ENCODE assay signal across 16 cellular contexts in the genomic region with DNA sequence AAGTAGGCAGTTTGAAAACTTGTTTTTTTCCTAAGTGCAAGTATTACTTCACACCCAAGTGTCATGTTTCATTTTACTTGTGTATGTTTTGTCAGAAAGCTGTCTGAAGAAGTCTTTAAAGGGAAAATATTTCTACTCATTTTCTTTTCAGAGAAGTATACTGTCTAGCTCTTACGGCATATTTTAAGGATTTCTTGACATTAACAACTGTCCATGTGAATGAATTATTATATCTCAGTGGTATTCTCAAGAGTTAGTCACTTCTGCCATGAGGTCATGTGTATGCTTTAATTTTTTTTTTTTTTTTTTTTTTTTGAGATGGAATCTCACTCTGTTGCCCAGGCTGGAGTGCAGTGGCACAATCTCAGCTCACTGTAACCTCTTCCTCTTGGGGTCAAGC.
"Had no signal": no experiment of that assay in that cellular context is flagged by ENCODE, and none has a peak within 500 bp of the region (broad histone marks: within the 10 kb centered on the region; RNA-seq: fewer than 3 reads in every experiment).

No MANE protein-coding gene starts in this region.

- H3K9me3 ChIP-seq: neutrophil, right atrium auricular region had no signal

- H3K27me3 Mint-ChIP-seq: activated naive CD8-positive, alpha-beta T cell; stimulated activated naive CD8-positive, alpha-beta T cell treated with anti-CD3 and anti-CD28 coated beads, Interleukin-15, amount 100 ng/mL, for 72 hours; type B pancreatic cell had no signal

- H3K4me3 Mint-ChIP-seq: activated CD8-positive, alpha-beta T cell treated with anti-CD3 and anti-CD28 coated beads for 36 hours; activated naive CD8-positive, alpha-beta T cell; effector memory CD8-positive, alpha-beta T cell; naive thymus-derived CD4-positive, alpha-beta T cell; stimulated activated naive CD8-positive, alpha-beta T cell treated with anti-CD3 and anti-CD28 coated beads, Interleukin-15, amount 100 ng/mL, for 72 hours; T-helper 17 cell; type B pancreatic cell; WTC11 had no signal

- H3K27me3 ChIP-seq: neutrophil, right atrium auricular region had no signal

- H3K36me3 ChIP-seq: neutrophil, right atrium auricular region had no signal

- H3K36me3 Mint-ChIP-seq: activated naive CD8-positive, alpha-beta T cell; naive thymus-derived CD4-positive, alpha-beta T cell had no signal

- H3K9me3 Mint-ChIP-seq: activated CD8-positive, alpha-beta T cell treated with anti-CD3 and anti-CD28 coated beads for 36 hours; effector memory CD8-positive, alpha-beta T cell; stimulated activated naive CD8-positive, alpha-beta T cell treated with anti-CD3 and anti-CD28 coated beads, Interleukin-15, amount 100 ng/mL, for 72 hours; type B pancreatic cell had no signal

- H3K4me1 Mint-ChIP-seq: naive thymus-derived CD4-positive, alpha-beta T cell; stimulated activated naive CD8-positive, alpha-beta T cell treated with anti-CD3 and anti-CD28 coated beads, Interleukin-15, amount 100 ng/mL, for 72 hours; T-helper 17 cell had no signal

- H3K27ac Mint-ChIP-seq: activated CD8-positive, alpha-beta T cell treated with anti-CD3 and anti-CD28 coated beads for 36 hours; activated naive CD8-positive, alpha-beta T cell; effector memory CD8-positive, alpha-beta T cell; naive thymus-derived CD4-positive, alpha-beta T cell; stimulated activated naive CD8-positive, alpha-beta T cell treated with anti-CD3 and anti-CD28 coated beads, Interleukin-15, amount 100 ng/mL, for 72 hours; T-helper 17 cell; type B pancreatic cell; WTC11 had no signal

- FAIRE-seq: TTC549 had no signal

- H3K4me3 ChIP-seq: right atrium auricular region had no signal

- H3K27ac ChIP-seq: neutrophil had no signal

- DNase-seq: activated CD4-positive, alpha-beta T cell treated with anti-CD3 and anti-CD28 coated beads for 4 hours; activated CD8-positive, alpha-beta memory T cell treated with anti-CD3 and anti-CD28 coated beads, Interleukin-2, amount 50 U/mL, for 4 hours; activated CD8-positive, alpha-beta T cell treated with anti-CD3 and anti-CD28 coated beads for 36 hours; activated gamma-delta T cell treated with Interleukin-2 at 50 U/mL for 16 hours; dermis blood vessel endothelial cell; effector memory CD8-positive, alpha-beta T cell; islet precursor cell; naive thymus-derived CD4-positive, alpha-beta T cell; stimulated activated naive CD8-positive, alpha-beta T cell treated with anti-CD3 and anti-CD28 coated beads, Interleukin-15, amount 100 ng/mL, for 72 hours; T-helper 17 cell had no signal

- H3K4me1 ChIP-seq: right atrium auricular region had no signal

- ATAC-seq: activated CD8-positive, alpha-beta T cell treated with anti-CD3 and anti-CD28 coated beads for 36 hours; effector memory CD8-positive, alpha-beta T cell; naive thymus-derived CD4-positive, alpha-beta T cell; stimulated activated naive CD8-positive, alpha-beta T cell treated with anti-CD3 and anti-CD28 coated beads, Interleukin-15, amount 100 ng/mL, for 72 hours; T-helper 17 cell; WTC11 had no signal
